In genomic region chr2:43224571-43225092, GRCh38 we compare ENCODE assay signal across 8 cellular contexts. TPM values are rescaled to one million over a fixed set of nuclear protein-coding genes. Genes with fewer than 3 reads are reported as not detected.
DNase-seq lines count a peak whose midpoint lies in the region; ATAC-seq, FAIRE-seq and TF ChIP-seq lines count a peak whose summit lies in the region.

No MANE protein-coding gene starts in this region.

- ATAC-seq in CD4-positive, alpha-beta T cell (ENCODE audit: poor library complexity): no peak

- peaks cover 50% of the 10 kb centered on the region for H3K79me2 ChIP-seq in OCI-LY7 (ENCODE audit: insufficient read depth, low read depth, low read length)

- POLR2A ChIA-PET in CD4-positive, alpha-beta T cell (lab: Charles Lee): interaction anchor here (1.1 to 21.5 kb wide), 9 partner anchors 9 to 414 kb away, joined by 3 to 1478 read pairs (median 85); no protein-coding TSS in a partner anchor
- POLR2A ChIA-PET in OCI-LY7 (lab: Charles Lee): interaction anchor here (0.6 to 1.7 kb wide), 5 partner anchors 12 to 324 kb away, joined by 3 to 4 read pairs (median 4); no protein-coding TSS in a partner anchor

- FAIRE-seq in kidney (lab: Jason Lieb, UNC): no peak

- H3K27me3 ChIP-seq in CD4-positive, alpha-beta T cell (ENCODE audit: control insufficient read depth, insufficient read depth, low read length): no peaks in the 10 kb centered on the region
- H3K27me3 ChIP-seq in ascending aorta: no peaks in the 10 kb centered on the region

- CTCF ChIA-PET in CD4-positive, alpha-beta T cell (lab: Charles Lee): interaction anchor here (1.8 to 13.6 kb wide), 5 partner anchors 32 to 249 kb away, joined by 7 to 303 read pairs (median 10); no protein-coding TSS in a partner anchor
- CTCF ChIA-PET in OCI-LY7 (lab: Charles Lee; ENCODE audit: unreplicated experiment): interaction anchor here (0.6 to 2.7 kb wide), 3 partner anchors 32 to 92 kb away, joined by 3 to 9 read pairs (median 4); no protein-coding TSS in a partner anchor

- peak overlapping the region; percentile 92 for H3K27ac ChIP-seq in CD4-positive, alpha-beta T cell (ENCODE audit: low read depth, low read length)
- H3K27ac ChIP-seq in OCI-LY7 (ENCODE audit: low read depth, low read length, poor library complexity, severe bottlenecking) (peak overlapping the region; percentile 80), ascending aorta (peak overlapping the region; percentile 98), kidney (ENCODE audit: low read depth in 2 of 2, low read length in 2 of 2) (peak overlapping the region; percentile 98 to 99)

- TF ChIP-seq CTCF in CD4-positive, alpha-beta T cell (IDR thresholded peaks at IDR 0.05): no peak
- TF ChIP-seq CTCF in OCI-LY7 (conservative IDR thresholded peaks at IDR 0.05; ENCODE audit: low read length): no peak
- TF ChIP-seq CTCF in ascending aorta (IDR thresholded peaks at IDR 0.05): no peak
- no peak for TF ChIP-seq CTCF in kidney (IDR thresholded peaks at IDR 0.05; ENCODE audit: borderline replicate concordance, extremely low read depth, insufficient read depth)

- intact Hi-C loops in CD4-positive, alpha-beta T cell (cut with DNase I, micrococcal nuclease): loop anchor here in 1 of 2 experiments (5.0 kb wide), 3 partner anchors 258 to 313 kb away; no protein-coding TSS in a partner anchor
- intact Hi-C loops in OCI-LY7 (cut with micrococcal nuclease; ENCODE audit: unreplicated experiment) (loop anchor here (5.0 kb wide), 1 partner anchor 397 kb away; no protein-coding TSS in a partner anchor), ascending aorta (cut with DNase I) (loop anchor here (5.0 kb wide), 4 partner anchors 78 to 182 kb away; no protein-coding TSS in a partner anchor), kidney (cut with DNase I) (loop anchor here (5.0 to 10.0 kb wide), 2 partner anchors 202 to 270 kb away; no protein-coding TSS in a partner anchor)

- H3K36me3 ChIP-seq in OCI-LY7 (ENCODE audit: insufficient read depth, low read length) (peaks cover 44% of the 10 kb centered on the region), ascending aorta (peaks cover 30 to 34% of the 10 kb centered on the region in 2 donors), kidney (ENCODE audit: control insufficient read depth in 1 of 2, insufficient read depth in 2 of 2, low read length in 2 of 2) (peaks cover 5 to 18% of the 10 kb centered on the region in 2 donors)

- H3K9ac ChIP-seq in kidney (ENCODE audit: low read length in 2 of 2): peak overlapping the region; percentile 90 to 96

- H3K36me3 Mint-ChIP-seq in CD4-positive, alpha-beta T cell (ENCODE audit: low read depth): peaks cover 85% of the 10 kb centered on the region

- peak overlapping the region; percentile 98 for H3K27ac Mint-ChIP-seq in CD4-positive, alpha-beta T cell

- BruUV-seq in OCI-LY7 (replicated peaks; lab: Mats Ljungman, UMichigan): no TSS peak

- H3K4me2 ChIP-seq in OCI-LY7 (ENCODE audit: low read length): peak overlapping the region; percentile 88

- H3K4me1 ChIP-seq in OCI-LY7 (ENCODE audit: insufficient read depth, low read length, poor library complexity, severe bottlenecking) (peaks cover 71% of the 10 kb centered on the region), ascending aorta (peaks cover 11 to 31% of the 10 kb centered on the region in 2 donors), kidney (ENCODE audit: control insufficient read depth in 1 of 2, insufficient read depth in 1 of 2, low read depth in 1 of 2, low read length in 2 of 2) (peaks cover 21 to 37% of the 10 kb centered on the region in 2 donors)

- peak; percentile 29 to 60 (median 42) for DNase-seq in CD4-positive, alpha-beta T cell
- DNase-seq in OCI-LY7 (ENCODE audit: low spot score): peak; percentile 66
- no peak for DNase-seq in ascending aorta (ENCODE audit: low spot score in 2 of 2)
- DNase-seq in kidney: peak; percentile 82
- peak; percentile 30 to 35 for DNase-seq in stimulated activated CD8-positive, alpha-beta memory T cell treated with anti-CD3 and anti-CD28 coated beads, Interleukin-15, amount 100 ng/mL, for 48 hours (ENCODE audit: low read depth in 2 of 2)
- no peak for DNase-seq in NCI-H1436 (lab: John Stamatoyannopoulos, UW)
- no peak for DNase-seq in NCI-H1694 treated with DMSO at 0.1 percent for 48 hours (lab: John Stamatoyannopoulos, UW)
- no peak for DNase-seq in DMS153 (lab: John Stamatoyannopoulos, UW)

- no peaks in the 10 kb centered on the region for H3K9me3 Mint-ChIP-seq in CD4-positive, alpha-beta T cell

- peak overlapping the region; percentile 89 for H3K4me3 ChIP-seq in OCI-LY7 (ENCODE audit: low read depth, low read length, poor library complexity, severe bottlenecking)
- peak overlapping the region; percentile 81 to 89 for H3K4me3 ChIP-seq in ascending aorta
- peak overlapping the region; percentile 85 to 92 for H3K4me3 ChIP-seq in kidney (ENCODE audit: low read length in 2 of 2)

- peaks cover 19% of the 10 kb centered on the region for H3K27me3 Mint-ChIP-seq in CD4-positive, alpha-beta T cell

- H4K20me1 ChIP-seq in OCI-LY7 (ENCODE audit: insufficient read depth, low read length): peaks cover 14% of the 10 kb centered on the region

- no peak overlapping the region for H2AFZ ChIP-seq in OCI-LY7 (ENCODE audit: low read length)

- H3K4me3 Mint-ChIP-seq in CD4-positive, alpha-beta T cell: peak overlapping the region; percentile 99

- H3K4me1 Mint-ChIP-seq in CD4-positive, alpha-beta T cell (ENCODE audit: low read depth): peaks cover 52% of the 10 kb centered on the region

- H3K9me3 ChIP-seq in CD4-positive, alpha-beta T cell (ENCODE audit: control insufficient read depth, low read length): no peaks in the 10 kb centered on the region
- no peaks in the 10 kb centered on the region for H3K9me3 ChIP-seq in OCI-LY7 (ENCODE audit: low read length)
- no peaks in the 10 kb centered on the region for H3K9me3 ChIP-seq in ascending aorta
- H3K9me3 ChIP-seq in kidney (ENCODE audit: control insufficient read depth in 1 of 2, low read length in 2 of 2): no peaks in the 10 kb centered on the region

- no peaks in the 10 kb centered on the region for H3K9me2 ChIP-seq in OCI-LY7 (ENCODE audit: insufficient read depth, low read length)

RNA-seq across cellular contexts. Expression of gene ZFP36L2, which starts 1.8 kb away (rescaled TPM):
- total RNA-seq in CD4-positive, alpha-beta T cell: 1,000 to 10,000 TPM; 1,602 to 1,631 TPM
- total RNA-seq in OCI-LY7 (2014; rRNA removed; shearing (Covaris generic)): 6.8 and 7.0 TPM in 2 replicates
- total RNA-seq in OCI-LY7 (2022) (37.2 and 43.8 TPM in 2 replicates), ascending aorta (148 TPM), kidney (247 TPM)
- 35.4 TPM for polyA plus RNA-seq in kidney (ENCODE audit: insufficient read depth, low read depth, low replicate concordance)

Comparison
In these comparisons a context has a peak if more than half of its experiments do, and no peak if none do; other contexts are left out.
1. DNase-seq: peak in CD4-positive, alpha-beta T cell (10 of 10), OCI-LY7 (single experiment), kidney (single experiment) and stimulated activated CD8-positive, alpha-beta memory T cell treated with anti-CD3 and anti-CD28 coated beads, Interleukin-15, amount 100 ng/mL, for 48 hours (2 of 2); none in ascending aorta (0 of 2), NCI-H1436 (single experiment), NCI-H1694 treated with DMSO at 0.1 percent for 48 hours (single experiment) and DMS153 (single experiment).
2. Peak in every context shown above with its lines, with median percentiles within 50 percentile points of each other: H3K27ac ChIP-seq and H3K4me3 ChIP-seq.